In genomic region chr15:82354549-82354948, GRCh38 we compare ENCODE assay signal across 8 cellular contexts. TPM values are rescaled to one million over a fixed set of nuclear protein-coding genes. Genes with fewer than 3 reads are reported as not detected.
A peak's percentile ranks its signal among the peaks of the same experiment; 100 is the strongest.
DNase-seq lines count a peak whose midpoint lies in the region; TF ChIP-seq lines count a peak whose summit lies in the region.
"Not testable (repeated sequence)": the region's sequence is repeated elsewhere in the genome, so short reads cannot be mapped to it uniquely, and the experiment has no call there.

No MANE protein-coding gene starts in this region.

- BruUV-seq in mammary epithelial cell (replicated peaks; lab: Mats Ljungman, UMichigan), result not testable (repeated sequence)

- not testable (repeated sequence) for H3K27ac ChIP-seq in Peyer's patch; mammary epithelial cell (ENCODE audit: insufficient read depth, low read depth, low read length); tibial artery
- peak overlapping the region; percentile 53 for H3K27ac ChIP-seq in parathyroid adenoma

- CTCF ChIA-PET in BJ (lab: Yijun Ruan, JAX); mammary epithelial cell (lab: Charles Lee; ENCODE audit: low non-redundant PET): not testable (repeated sequence)

- not testable (repeated sequence) for H4K20me1 ChIP-seq in mammary epithelial cell (ENCODE audit: insufficient read depth, low read length)

- H3K4me2 ChIP-seq in mammary epithelial cell (ENCODE audit: insufficient read depth, low read depth, low read length), result peak overlapping the region; percentile 36
- H3K4me2 ChIP-seq in parathyroid adenoma (ENCODE audit: low read length), result not testable (repeated sequence)

- H3K9ac ChIP-seq in mammary epithelial cell (ENCODE audit: insufficient read depth, low read length); parathyroid adenoma: not testable (repeated sequence)

- not testable (repeated sequence) for H3K9me3 ChIP-seq in Peyer's patch; mammary epithelial cell (replicated peaks; ENCODE audit: insufficient read depth, low read length); parathyroid adenoma (ENCODE audit: control insufficient read depth, low read length); tibial artery

- not testable (repeated sequence) for DNase-seq in BJ (ENCODE audit: low read depth); HFF-Myc (ENCODE audit: extremely low read depth, low read depth); Peyer's patch; mammary epithelial cell; fibroblast of the aortic adventitia (ENCODE audit: low read depth); kidney epithelial cell (ENCODE audit: low read depth); tibial artery

- peak overlapping the region; percentile 62 for H2AFZ ChIP-seq in mammary epithelial cell (ENCODE audit: low read depth, low read length)
- peak overlapping the region; percentile 83 for H2AFZ ChIP-seq in parathyroid adenoma

- H3K4me3 ChIP-seq in BJ (ENCODE audit: low read depth, low read length) (peak overlapping the region; percentile 38), HFF-Myc (replicated peaks; ENCODE audit: low read depth, low read length) (peak overlapping the region; percentile 29), Peyer's patch (peak overlapping the region in 3 of 4 donors; percentile 24 to 47 (median 39)), mammary epithelial cell (replicated peaks in 1 of 3; ENCODE audit: insufficient read depth in 1 of 3, low read depth in 2 of 3, low read length in 3 of 3) (peak overlapping the region in 2 of 3 experiments; percentile 28 to 32), fibroblast of the aortic adventitia (ENCODE audit: low read depth, low read length) (peak overlapping the region; percentile 53), kidney epithelial cell (ENCODE audit: low read depth, low read length) (peak overlapping the region; percentile 34), tibial artery (peak overlapping the region; percentile 25 to 45)
- H3K4me3 ChIP-seq in parathyroid adenoma (ENCODE audit: low read depth, low read length), result not testable (repeated sequence)

- not testable (repeated sequence) for H3K4me1 ChIP-seq in Peyer's patch; mammary epithelial cell (ENCODE audit: insufficient read depth, low read length); parathyroid adenoma; tibial artery

- dilution Hi-C loops in mammary epithelial cell (cut with HindIII; ENCODE audit: low sequenced_read_pairs), result not testable (repeated sequence)

- WGBS in mammary epithelial cell (ENCODE audit: low coverage, missing lambda C conversion rate), result 0% methylated on average over 2 of the region's 13 CpGs

- in situ Hi-C loops in mammary epithelial cell (cut with MboI; ENCODE audit: low sequenced_read_pairs in 2 of 2), result not testable (repeated sequence)

- not testable (repeated sequence) for TF ChIP-seq CTCF in BJ (IDR thresholded peaks at IDR 0.05; ENCODE audit: insufficient read depth, low read depth, low read length); HFF-Myc (IDR thresholded peaks at IDR 0.05; ENCODE audit: low read depth, low read length, missing control alignments); Peyer's patch (IDR thresholded peaks at IDR 0.05); mammary epithelial cell (conservative IDR thresholded peaks at IDR 0.05 in 1 of 2, IDR thresholded peaks at IDR 0.05 in 1 of 2; ENCODE audit: extremely low read depth in 1 of 2, insufficient read depth in 1 of 2, low read depth in 1 of 2, low read length in 2 of 2); fibroblast of the aortic adventitia (IDR thresholded peaks at IDR 0.05; ENCODE audit: insufficient read depth, low read length); kidney epithelial cell (IDR thresholded peaks at IDR 0.05; ENCODE audit: insufficient read depth, low read length, poor library complexity, severe bottlenecking); parathyroid adenoma (IDR thresholded peaks at IDR 0.05); tibial artery (IDR thresholded peaks at IDR 0.05)

- POLR2A ChIA-PET in BJ (lab: Charles Lee), result not testable (repeated sequence)

- not testable (repeated sequence) for H3K27me3 ChIP-seq in BJ (ENCODE audit: control insufficient read depth, insufficient read depth, low read length); Peyer's patch; mammary epithelial cell (ENCODE audit: insufficient read depth, low read length); kidney epithelial cell (ENCODE audit: control insufficient read depth, insufficient read depth, low read length); parathyroid adenoma (ENCODE audit: control insufficient read depth, insufficient read depth, low read length); tibial artery

- not testable (repeated sequence) for TF ChIP-seq POLR2A in Peyer's patch (IDR thresholded peaks at IDR 0.05)

- H3K36me3 ChIP-seq in BJ (ENCODE audit: control insufficient read depth, insufficient read depth, low read length); Peyer's patch; mammary epithelial cell (ENCODE audit: insufficient read depth, low read length); kidney epithelial cell (ENCODE audit: control insufficient read depth, insufficient read depth, low read length); parathyroid adenoma (ENCODE audit: control insufficient read depth, insufficient read depth, low read length); tibial artery: not testable (repeated sequence)

- intact Hi-C loops in mammary epithelial cell (cut with micrococcal nuclease); tibial artery (cut with DNase I; ENCODE audit: low total_unique reads): not testable (repeated sequence)

- H3K79me2 ChIP-seq in mammary epithelial cell (ENCODE audit: insufficient read depth, low read length); parathyroid adenoma: not testable (repeated sequence)

RNA-seq across cellular contexts. Expression of gene GOLGA6L10, which starts 5.3 kb away (rescaled TPM):
- polyA plus RNA-seq in BJ (2011; rRNA removed) (0.44 and 0.63 TPM in 2 replicates), mammary epithelial cell (0.03 TPM)
- polyA minus RNA-seq in BJ (2011; rRNA and poly(A)+ RNA removed), result 0.05 TPM in 1 of 2 replicates, not detected in the other
- total RNA-seq in Peyer's patch (1 to 10 TPM in 2 of 4 donors, under 1 TPM in 1, not detected in 1; 0.95 to 5.8 (median 1.6) TPM), mammary epithelial cell (1 to 10 TPM in 1 of 2 donors, under 1 TPM in 1; 0.33 to 3.2 TPM), fibroblast of the aortic adventitia (ENCODE audit: low replicate concordance) (0.45 and 0.49 TPM in 2 replicates), kidney epithelial cell (0.82 and 0.84 TPM in 2 replicates)
- polyA minus RNA-seq in mammary epithelial cell, result not detected
